10 cellular contexts compared by ENCODE assay signal in genomic region chr11:120068114-120068573, GRCh38.
DNase-seq lines count a peak whose midpoint lies in the region; ATAC-seq and TF ChIP-seq lines count a peak whose summit lies in the region.
"Had no signal": no experiment of that assay in that cellular context is flagged by ENCODE, and none has a peak within 500 bp of the region (broad histone marks: within the 10 kb centered on the region; RNA-seq: fewer than 3 reads in every experiment).

No MANE protein-coding gene starts in this region.

- no peak for TF ChIP-seq CTCF in VCaP (conservative IDR thresholded peaks at IDR 0.05)
- TF ChIP-seq CTCF in left lung (IDR thresholded peaks at IDR 0.05), result no peak
- TF ChIP-seq CTCF in Caco-2 (IDR thresholded peaks at IDR 0.05; ENCODE audit: insufficient read depth in 1 of 2, low read depth in 1 of 2, low read length in 1 of 2, severe bottlenecking in 1 of 2, unreplicated experiment in 1 of 2), result no peak

- no peak overlapping the region for H3K27ac Mint-ChIP-seq in Caco-2 (ENCODE audit: unreplicated experiment)
- H3K27ac Mint-ChIP-seq in activated naive CD4-positive, alpha-beta T cell treated with anti-CD3 and anti-CD28 coated beads for 36 hours, result no peak overlapping the region
- H3K27ac Mint-ChIP-seq: dendritic cell treated with granulocyte-macrophage colony-stimulating factor and Interleukin-4, amounts not matched to agents 40 ng/mL and 50 ng/mL, for 4 days had no signal

- no peaks in the 10 kb centered on the region for H3K9me3 ChIP-seq in left lung
- no peaks in the 10 kb centered on the region for H3K9me3 ChIP-seq in Caco-2
- H3K9me3 ChIP-seq: left ventricle myocardium inferior had no signal

- peak overlapping the region; percentile 39 for H3K27ac ChIP-seq in VCaP
- no peak overlapping the region for H3K27ac ChIP-seq in left lung
- H3K27ac ChIP-seq: left ventricle myocardium inferior had no signal

- no peaks in the 10 kb centered on the region for H3K9me3 Mint-ChIP-seq in Caco-2 (ENCODE audit: unreplicated experiment)
- H3K9me3 Mint-ChIP-seq in activated naive CD4-positive, alpha-beta T cell treated with anti-CD3 and anti-CD28 coated beads for 36 hours, result no peaks in the 10 kb centered on the region
- H3K9me3 Mint-ChIP-seq: dendritic cell treated with granulocyte-macrophage colony-stimulating factor and Interleukin-4, amounts not matched to agents 40 ng/mL and 50 ng/mL, for 4 days had no signal

- POLR2A ChIA-PET in Caco-2 (lab: Charles Lee), result no interaction called here

- H3K27me3 ChIP-seq in left lung (peaks cover 0 to 29% of the 10 kb centered on the region in 2 donors), Caco-2 (replicated peaks; ENCODE audit: control insufficient read depth, insufficient read depth, low read length) (peaks cover 2% of the 10 kb centered on the region; the same call in 1 of the 2 replicates)

- no peaks in the 10 kb centered on the region for H3K36me3 Mint-ChIP-seq in Caco-2 (ENCODE audit: insufficient read depth, unreplicated experiment)
- no peaks in the 10 kb centered on the region for H3K36me3 Mint-ChIP-seq in activated naive CD4-positive, alpha-beta T cell treated with anti-CD3 and anti-CD28 coated beads for 36 hours (ENCODE audit: low read depth)

- ATAC-seq in left lung (peak; percentile 37), HG02981 (IDR thresholded peaks at IDR 0.05; ENCODE audit: unreplicated experiment) (no peak), GM21423 (IDR thresholded peaks at IDR 0.05; ENCODE audit: unreplicated experiment) (no peak)

- intact Hi-C loops in left lung (cut with DNase I), result no loop called here
- intact Hi-C loops in Caco-2 (cut with micrococcal nuclease; ENCODE audit: unreplicated experiment), result no loop called here
- intact Hi-C loops in activated naive CD4-positive, alpha-beta T cell treated with anti-CD3 and anti-CD28 coated beads for 36 hours (cut with micrococcal nuclease), result no loop called here

- H3K36me3 ChIP-seq in left lung (no peaks in the 10 kb centered on the region), Caco-2 (ENCODE audit: control insufficient read depth, insufficient read depth, low read length) (no peaks in the 10 kb centered on the region)
- H3K36me3 ChIP-seq: left ventricle myocardium inferior had no signal

- no TSS peak for BruUV-seq in Caco-2 (replicated peaks; lab: Mats Ljungman, UMichigan)

- DNase-seq in DMS153 (lab: John Stamatoyannopoulos, UW), result peak; percentile 62
- DNase-seq in M059J (ENCODE audit: low read depth), result peak; percentile 63
- no peak for DNase-seq in left lung
- no peak for DNase-seq in Caco-2
- DNase-seq in activated naive CD4-positive, alpha-beta T cell treated with anti-CD3 and anti-CD28 coated beads for 36 hours, result no peak
- DNase-seq: left ventricle myocardium inferior had no signal

- H3K4me3 ChIP-seq in left lung, result no peak overlapping the region
- H3K4me3 ChIP-seq in Caco-2 (ENCODE audit: low read depth, low read length), result no peak overlapping the region
- H3K4me3 ChIP-seq: left ventricle myocardium inferior had no signal

- no peaks in the 10 kb centered on the region for H3K4me1 Mint-ChIP-seq in Caco-2 (ENCODE audit: low read depth, unreplicated experiment)
- no peaks in the 10 kb centered on the region for H3K4me1 Mint-ChIP-seq in activated naive CD4-positive, alpha-beta T cell treated with anti-CD3 and anti-CD28 coated beads for 36 hours (ENCODE audit: low read depth)

- CTCF ChIA-PET in Caco-2 (lab: Charles Lee), result no interaction called here
- CTCF ChIA-PET in activated naive CD4-positive, alpha-beta T cell treated with anti-CD3 and anti-CD28 coated beads for 36 hours (lab: Charles Lee), result no interaction called here

- no peaks in the 10 kb centered on the region for H3K4me1 ChIP-seq in left lung
- no peaks in the 10 kb centered on the region for H3K4me1 ChIP-seq in Caco-2
- H3K4me1 ChIP-seq: left ventricle myocardium inferior had no signal

- H3K4me3 Mint-ChIP-seq in Caco-2 (ENCODE audit: unreplicated experiment), result no peak overlapping the region
- no peak overlapping the region for H3K4me3 Mint-ChIP-seq in activated naive CD4-positive, alpha-beta T cell treated with anti-CD3 and anti-CD28 coated beads for 36 hours
- H3K4me3 Mint-ChIP-seq: dendritic cell treated with granulocyte-macrophage colony-stimulating factor and Interleukin-4, amounts not matched to agents 40 ng/mL and 50 ng/mL, for 4 days had no signal

- peaks cover 25% of the 10 kb centered on the region for H3K27me3 Mint-ChIP-seq in Caco-2 (ENCODE audit: insufficient read depth, unreplicated experiment)
- peaks cover 24% of the 10 kb centered on the region for H3K27me3 Mint-ChIP-seq in activated naive CD4-positive, alpha-beta T cell treated with anti-CD3 and anti-CD28 coated beads for 36 hours (ENCODE audit: low read depth)

Comparison
In these comparisons a context has a peak if more than half of its experiments do, and no peak if none do; other contexts are left out.
1. DNase-seq: peak in DMS153 (single experiment) and M059J (single experiment); none in left lung (0 of 2), Caco-2 (0 of 2) and activated naive CD4-positive, alpha-beta T cell treated with anti-CD3 and anti-CD28 coated beads for 36 hours (single experiment).